Comparison of ENCODE assay signal across 22 cellular contexts in genomic region chr19:35195822-35196221, GRCh38. TPM values are rescaled to one million over a fixed set of nuclear protein-coding genes. Genes with fewer than 3 reads are reported as not detected.
DNase-seq lines count a peak whose midpoint lies in the region; ATAC-seq, FAIRE-seq and TF ChIP-seq lines count a peak whose summit lies in the region.
"Had no signal": no experiment of that assay in that cellular context is flagged by ENCODE, and none has a peak within 500 bp of the region (broad histone marks: within the 10 kb centered on the region; RNA-seq: fewer than 3 reads in every experiment).

No MANE protein-coding gene starts in this region.

- H3K36me3 ChIP-seq in GM12878 (ENCODE audit: control insufficient read depth in 2 of 2, insufficient read depth in 2 of 2, low read length in 1 of 2) = no peaks in the 10 kb centered on the region
- H3K36me3 ChIP-seq in mesenchymal stem cell (ENCODE audit: control insufficient read depth in 1 of 2, insufficient read depth in 2 of 2, low read depth in 1 of 2, low read length in 2 of 2) = no peaks in the 10 kb centered on the region
- H3K36me3 ChIP-seq: BLaER1 treated with 17β-estradiol and CSF1 and Interleukin-3, amounts not matched to agents 10 nM and 100 nM; SJSA1; transverse colon had no signal

- no peak overlapping the region for H3K4me2 ChIP-seq in GM12878 (ENCODE audit: control insufficient read depth, insufficient read depth)
- H3K4me2 ChIP-seq in mesenchymal stem cell (ENCODE audit: low read length, poor library complexity, severe bottlenecking) = no peak overlapping the region
- H3K4me2 ChIP-seq: BLaER1 treated with 17β-estradiol and CSF1 and Interleukin-3, amounts not matched to agents 10 nM and 100 nM had no signal

- H2AK5ac ChIP-seq in mesenchymal stem cell (ENCODE audit: low read length, severe bottlenecking) = no peak overlapping the region

- H2AFZ ChIP-seq in GM12878 (ENCODE audit: control insufficient read depth, low read depth, low read length) (no peak overlapping the region), mesenchymal stem cell (ENCODE audit: low read depth, low read length) (no peak overlapping the region)

- SMC1A ChIA-PET in GM12878 (lab: Charles Lee; ENCODE audit: uncharacterized antibody, unreplicated experiment) = interaction anchor here (1.0 to 1.2 kb wide), 2 partner anchors 14 to 48 kb away, joined by 3 to 4 read pairs; no protein-coding TSS in a partner anchor

- no peak overlapping the region for H2BK15ac ChIP-seq in mesenchymal stem cell (ENCODE audit: low read depth, poor library complexity, severe bottlenecking)

- FAIRE-seq in GM12878 (lab: Jason Lieb, UNC) = no peak
- FAIRE-seq: HTR-8/SVneo had no signal

- POLR2A ChIA-PET in GM12878 (lab: Charles Lee) = no interaction called here

- no peaks in the 10 kb centered on the region for H3K79me2 ChIP-seq in GM12878 (ENCODE audit: control insufficient read depth, insufficient read depth, low read length)

- RAD21 ChIA-PET in GM12878 (lab: Charles Lee; ENCODE audit: unreplicated experiment) = no interaction called here

- no peak overlapping the region for H4K91ac ChIP-seq in mesenchymal stem cell (ENCODE audit: low read length)

- H2BK120ac ChIP-seq in mesenchymal stem cell (ENCODE audit: low read depth, low read length) = no peak overlapping the region

- WGBS in GM12878 (ENCODE audit: insufficient coverage, insufficient replicate concordance, low lambda C conversion rate, missing lambda C conversion rate) = 92% methylated on average over 2 of the region's 2 CpGs
- 87% methylated on average over 1 of the region's 2 CpGs for WGBS in mesenchymal stem cell

- DNase-seq in ELR (ENCODE audit: low read depth) (peak; percentile 34), GM12878 (ENCODE audit: low read depth, low spot score) (peak; percentile 30), mesenchymal stem cell (no peak), COLO829 (ENCODE audit: low spot score) (no peak), medulla oblongata (ENCODE audit: extremely low spot score) (no peak)
- DNase-seq: activated effector memory CD4-positive, alpha-beta T cell treated with Interleukin-2 at 50 U/mL for 16 hours; anterior cingulate cortex; DMS 273 treated with DMSO at 0.1 percent for 48 hours; effector CD4-positive, alpha-beta T cell; left colon; mucosa of descending colon; NCI-H1417 treated with DMSO at 0.1 percent for 48 hours; NCI-H2171 treated with DMSO at 0.1 percent for 48 hours; NCI-H774; retina; stimulated activated CD4-positive, alpha-beta T cell treated with anti-CD3 and anti-CD28 coated beads, Interleukin-15, amount 100 ng/mL, for 24 hours; stimulated activated naive CD8-positive, alpha-beta T cell treated with anti-CD3 and anti-CD28 coated beads, Interleukin-15, Interleukin-2, amounts not matched to agents 100 U/mL and 50 U/mL, for 24 hours; transverse colon had no signal

- no peak for TF ChIP-seq RAD21 in GM12878 (IDR thresholded peaks at IDR 0.05; ENCODE audit: insufficient read depth, low read depth, low read length)

- H3K79me1 ChIP-seq in mesenchymal stem cell (replicated peaks; ENCODE audit: low read length, poor library complexity, severe bottlenecking) = no peaks in the 10 kb centered on the region

- no peak for TF ChIP-seq POLR2A in GM12878 (IDR thresholded peaks at IDR 0.05; ENCODE audit: low read depth, low read length)

- BruUV-seq in GM12878 (replicated peaks; lab: Mats Ljungman, UMichigan) = no TSS peak

- H3K27ac ChIP-seq in GM12878 (ENCODE audit: control insufficient read depth, insufficient read depth) = no peak overlapping the region
- H3K27ac ChIP-seq in mesenchymal stem cell (ENCODE audit: low read length, poor library complexity, severe bottlenecking) = no peak overlapping the region
- H3K27ac ChIP-seq: BLaER1 treated with 17β-estradiol and CSF1 and Interleukin-3, amounts not matched to agents 10 nM and 100 nM; SJSA1; transverse colon had no signal

- H3K9me3 ChIP-seq in GM12878 (replicated peaks; ENCODE audit: control insufficient read depth, insufficient read depth, low read length) (no peaks in the 10 kb centered on the region; the same call in 2 of the 3 replicates), mesenchymal stem cell (ENCODE audit: control insufficient read depth, low read length) (no peaks in the 10 kb centered on the region)
- H3K9me3 ChIP-seq: mucosa of descending colon, SJSA1, transverse colon had no signal

- H2BK5ac ChIP-seq in mesenchymal stem cell (ENCODE audit: low read depth, low read length, poor library complexity, severe bottlenecking) = no peak overlapping the region

- H3K9ac ChIP-seq in GM12878 (ENCODE audit: control insufficient read depth, insufficient read depth, low read length) = no peak overlapping the region
- H3K9ac ChIP-seq in mesenchymal stem cell (ENCODE audit: low read length) = peak overlapping the region; percentile 54
- H3K9ac ChIP-seq: BLaER1 treated with 17β-estradiol and CSF1 and Interleukin-3, amounts not matched to agents 10 nM and 100 nM had no signal

- no peak overlapping the region for H3K23ac ChIP-seq in mesenchymal stem cell (ENCODE audit: low read length in 2 of 2)

- H3K4me3 ChIP-seq in GM12878 (no peak overlapping the region), mesenchymal stem cell (ENCODE audit: insufficient read depth in 1 of 2, low read depth in 1 of 2, low read length in 2 of 2) (peak overlapping the region in 1 of 2 experiments; percentile 4)
- H3K4me3 ChIP-seq: BLaER1 treated with 17β-estradiol and CSF1 and Interleukin-3, amounts not matched to agents 10 nM and 100 nM; mucosa of descending colon; SJSA1; transverse colon had no signal

- no peak overlapping the region for H3K18ac ChIP-seq in mesenchymal stem cell (ENCODE audit: low read depth in 1 of 2, low read length in 2 of 2)

- H4K20me1 ChIP-seq in GM12878 (ENCODE audit: control insufficient read depth, insufficient read depth) = no peaks in the 10 kb centered on the region
- H4K20me1 ChIP-seq: BLaER1 treated with 17β-estradiol and CSF1 and Interleukin-3, amounts not matched to agents 10 nM and 100 nM had no signal

- H3K4ac ChIP-seq in mesenchymal stem cell (ENCODE audit: low read depth in 1 of 2, low read length in 2 of 2) = no peak overlapping the region

- in situ Hi-C loops in GM12878 (cut with MboI) = no loop called here

- no peak for TF ChIP-seq EP300 in GM12878 (IDR thresholded peaks at IDR 0.05; ENCODE audit: borderline replicate concordance in 1 of 2, control insufficient read depth in 1 of 2, low read depth in 2 of 2, low read length in 2 of 2)

- no peak overlapping the region for H4K8ac ChIP-seq in mesenchymal stem cell (ENCODE audit: low read length)

- CTCF ChIA-PET in GM12878 (lab: Yijun Ruan, JAX) = no interaction called here

- H3K4me1 ChIP-seq in GM12878 (ENCODE audit: control insufficient read depth, insufficient read depth, low read length) (no peaks in the 10 kb centered on the region), mesenchymal stem cell (ENCODE audit: control insufficient read depth, insufficient read depth, low read depth, low read length) (no peaks in the 10 kb centered on the region)
- H3K4me1 ChIP-seq: SJSA1, transverse colon had no signal

- ATAC-seq in GM12878 (peak; percentile 84), GM18861 (IDR thresholded peaks at IDR 0.05; ENCODE audit: unreplicated experiment) (no peak)
- ATAC-seq: left colon; mucosa of descending colon; stimulated activated naive CD8-positive, alpha-beta T cell treated with anti-CD3 and anti-CD28 coated beads, Interleukin-15, Interleukin-2, amounts not matched to agents 100 U/mL and 50 U/mL, for 24 hours had no signal

- no peaks in the 10 kb centered on the region; a peak in 2 of 4 replicates for H3K27me3 ChIP-seq in GM12878 (replicated peaks in 1 of 2; ENCODE audit: control insufficient read depth in 2 of 2, insufficient read depth in 2 of 2, low read length in 1 of 2)
- peaks cover 14 to 23% of the 10 kb centered on the region in 2 experiments for H3K27me3 ChIP-seq in mesenchymal stem cell (ENCODE audit: control insufficient read depth in 1 of 2, insufficient read depth in 1 of 2, low read length in 2 of 2)
- H3K27me3 ChIP-seq: BLaER1 treated with 17β-estradiol and CSF1 and Interleukin-3, amounts not matched to agents 10 nM and 100 nM had no signal

- no peak overlapping the region for H3K14ac ChIP-seq in mesenchymal stem cell (ENCODE audit: low read length in 2 of 2)

- TF ChIP-seq CTCF in GM12878 (IDR thresholded peaks at IDR 0.05 in 2 of 3, conservative IDR thresholded peaks at IDR 0.05 in 1 of 3; ENCODE audit: control insufficient read depth in 2 of 3, extremely low read depth in 1 of 3, insufficient read depth in 1 of 3, low read depth in 3 of 3, low read length in 3 of 3) = no peak

- intact Hi-C loops in GM12878 (cut with micrococcal nuclease; ENCODE audit: unreplicated experiment) = no loop called here

- H2BK12ac ChIP-seq in mesenchymal stem cell (ENCODE audit: low read length in 2 of 2) = no peak overlapping the region

RNA-seq across cellular contexts. Expression of gene FAM187B, which starts 32.7 kb away (rescaled TPM):
- total RNA-seq in GM12878 (2013; cell fraction: nucleolus; rRNA removed) = not detected in 2 replicates
- total RNA-seq in GM12878 (2014; rRNA removed) (not detected in 2 replicates), GM12878 (2014; rRNA removed; fragmentation: Illumina TruSeq; extraction: Trizol) (not detected in 2 replicates), GM12878 (2021) (not detected in 2 replicates)
- polyA plus RNA-seq in GM12878 (2011; ENCODE audit: low read depth) = not detected
- polyA plus RNA-seq in GM12878 (2011; rRNA removed) (0.05 TPM in 1 of 2 replicates, not detected in the other), GM12878 (2014; fragmentation: Illumina TruSeq; extraction: Trizol) (not detected in 2 replicates), GM12878 (2014; fragmentation: Nextera tagmentation; extraction: Ambion mirVana) (not detected), GM12878 (2014; rRNA removed) (not detected in 2 replicates), GM12878 (2016; fragmentation: Nextera tagmentation; extraction: Ambion mirVana) (not detected)
- polyA plus RNA-seq in GM12878 (2011; cell fraction: cytosol; rRNA removed) = not detected in 2 replicates
- polyA plus RNA-seq in GM12878 (2011; cell fraction: nucleus; rRNA removed) = not detected in 2 replicates
- polyA plus RNA-seq in GM12878 (2012) = not detected in 2 replicates
- polyA minus RNA-seq in GM12878 (2011; rRNA and poly(A)+ RNA removed) = not detected in 2 replicates
- not detected in 2 replicates for polyA minus RNA-seq in GM12878 (2011; cell fraction: cytosol; rRNA and poly(A)+ RNA removed)
- not detected in 2 replicates for polyA minus RNA-seq in GM12878 (2011; cell fraction: nucleus; rRNA and poly(A)+ RNA removed)
- polyA plus RNA-seq in mesenchymal stem cell (2013, experiment 1 of 2) = not detected
- not detected for polyA plus RNA-seq in mesenchymal stem cell (2013, experiment 2 of 2)
- total RNA-seq: left colon, mucosa of descending colon, SJSA1, transverse colon had no signal

RNA-seq across cellular contexts. Expression of gene FXYD5, which starts 41.3 kb away (rescaled TPM):
- total RNA-seq in GM12878 (2013; cell fraction: nucleolus; rRNA removed) = 52.2 and 59.7 TPM in 2 replicates
- total RNA-seq in GM12878 (2014; rRNA removed) (87.9 and 98.5 TPM in 2 replicates), GM12878 (2014; rRNA removed; fragmentation: Illumina TruSeq; extraction: Trizol) (81.3 and 93.1 TPM in 2 replicates), GM12878 (2021) (94.7 and 106 TPM in 2 replicates)
- polyA plus RNA-seq in GM12878 (2011; ENCODE audit: low read depth) = 80.1 TPM
- polyA plus RNA-seq in GM12878 (2011; rRNA removed) (46.4 and 82.4 TPM in 2 replicates), GM12878 (2014; fragmentation: Illumina TruSeq; extraction: Trizol) (117 and 159 TPM in 2 replicates), GM12878 (2014; fragmentation: Nextera tagmentation; extraction: Ambion mirVana) (10 to 100 TPM; 30.0 to 50.9 TPM), GM12878 (2014; rRNA removed) (63.2 and 73.1 TPM in 2 replicates), GM12878 (2016; fragmentation: Nextera tagmentation; extraction: Ambion mirVana) (100 to 1,000 TPM; 105 to 118 TPM)
- polyA plus RNA-seq in GM12878 (2011; cell fraction: cytosol; rRNA removed) = 211 and 223 TPM in 2 replicates
- polyA plus RNA-seq in GM12878 (2011; cell fraction: nucleus; rRNA removed) = 94.1 and 97.6 TPM in 2 replicates
- 141 and 168 TPM in 2 replicates for polyA plus RNA-seq in GM12878 (2012)
- 128 and 219 TPM in 2 replicates for polyA minus RNA-seq in GM12878 (2011; rRNA and poly(A)+ RNA removed)
- 99.8 and 105 TPM in 2 replicates for polyA minus RNA-seq in GM12878 (2011; cell fraction: cytosol; rRNA and poly(A)+ RNA removed)
- 31.8 and 51.6 TPM in 2 replicates for polyA minus RNA-seq in GM12878 (2011; cell fraction: nucleus; rRNA and poly(A)+ RNA removed)
- polyA plus RNA-seq in mesenchymal stem cell (2013, experiment 1 of 2) = 248 TPM
- polyA plus RNA-seq in mesenchymal stem cell (2013, experiment 2 of 2) = 237 TPM

RNA-seq across cellular contexts. Expression of gene FXYD7, which starts 52.8 kb away (rescaled TPM):
- not detected in 2 replicates for total RNA-seq in GM12878 (2013; cell fraction: nucleolus; rRNA removed)
- total RNA-seq in GM12878 (2014; rRNA removed) = not detected in 2 replicates
- not detected in 2 replicates for total RNA-seq in GM12878 (2014; rRNA removed; fragmentation: Illumina TruSeq; extraction: Trizol)
- 0.28 TPM in 1 of 2 replicates, not detected in the other for total RNA-seq in GM12878 (2021)
- not detected for polyA plus RNA-seq in GM12878 (2011; ENCODE audit: low read depth)
- polyA plus RNA-seq in GM12878 (2011; rRNA removed) = 0.07 and 0.12 TPM in 2 replicates
- polyA plus RNA-seq in GM12878 (2011; cell fraction: cytosol; rRNA removed) = 0.28 and 0.40 TPM in 2 replicates
- 0.53 and 0.67 TPM in 2 replicates for polyA plus RNA-seq in GM12878 (2011; cell fraction: nucleus; rRNA removed)
- 0.15 and 0.19 TPM in 2 replicates for polyA plus RNA-seq in GM12878 (2012)
- not detected in 2 replicates for polyA plus RNA-seq in GM12878 (2014; fragmentation: Illumina TruSeq; extraction: Trizol)
- under 1 TPM in 1 of 2 experiments, not detected in 1; 0.07 TPM for polyA plus RNA-seq in GM12878 (2014; fragmentation: Nextera tagmentation; extraction: Ambion mirVana)
- 0.37 TPM in 1 of 2 replicates, not detected in the other for polyA plus RNA-seq in GM12878 (2014; rRNA removed)
- not detected for polyA plus RNA-seq in GM12878 (2016; fragmentation: Nextera tagmentation; extraction: Ambion mirVana)
- polyA minus RNA-seq in GM12878 (2011; rRNA and poly(A)+ RNA removed) = not detected in 2 replicates
- not detected in 2 replicates for polyA minus RNA-seq in GM12878 (2011; cell fraction: cytosol; rRNA and poly(A)+ RNA removed)
- not detected in 2 replicates for polyA minus RNA-seq in GM12878 (2011; cell fraction: nucleus; rRNA and poly(A)+ RNA removed)
- 0.07 TPM for polyA plus RNA-seq in mesenchymal stem cell (2013, experiment 1 of 2)
- not detected for polyA plus RNA-seq in mesenchymal stem cell (2013, experiment 2 of 2)
- total RNA-seq: left colon, SJSA1, transverse colon had no signal

RNA-seq across cellular contexts. Expression of gene LSR, which starts 53.0 kb away (rescaled TPM):
- 33.1 and 34.6 TPM in 2 replicates for total RNA-seq in GM12878 (2013; cell fraction: nucleolus; rRNA removed)
- total RNA-seq in GM12878 (2014; rRNA removed) = 36.9 and 48.1 TPM in 2 replicates
- total RNA-seq in GM12878 (2014; rRNA removed; fragmentation: Illumina TruSeq; extraction: Trizol) = 7.5 and 14.4 TPM in 2 replicates
- 44.1 and 48.8 TPM in 2 replicates for total RNA-seq in GM12878 (2021)
- 7.4 TPM for polyA plus RNA-seq in GM12878 (2011; ENCODE audit: low read depth)
- 6.1 and 24.3 TPM in 2 replicates for polyA plus RNA-seq in GM12878 (2011; rRNA removed)
- polyA plus RNA-seq in GM12878 (2011; cell fraction: cytosol; rRNA removed) = 22.8 and 24.7 TPM in 2 replicates
- polyA plus RNA-seq in GM12878 (2011; cell fraction: nucleus; rRNA removed) = 64.4 and 68.8 TPM in 2 replicates
- 20.0 and 27.4 TPM in 2 replicates for polyA plus RNA-seq in GM12878 (2012)
- polyA plus RNA-seq in GM12878 (2014; fragmentation: Illumina TruSeq; extraction: Trizol) = 3.3 and 12.4 TPM in 2 replicates
- polyA plus RNA-seq in GM12878 (2014; fragmentation: Nextera tagmentation; extraction: Ambion mirVana) = under 1 TPM; 0.26 to 0.84 TPM
- polyA plus RNA-seq in GM12878 (2014; rRNA removed) = 28.3 and 37.6 TPM in 2 replicates
- 10 to 100 TPM; 35.7 to 53.9 TPM for polyA plus RNA-seq in GM12878 (2016; fragmentation: Nextera tagmentation; extraction: Ambion mirVana)
- 21.7 and 34.3 TPM in 2 replicates for polyA minus RNA-seq in GM12878 (2011; rRNA and poly(A)+ RNA removed)
- 35.6 and 45.4 TPM in 2 replicates for polyA minus RNA-seq in GM12878 (2011; cell fraction: cytosol; rRNA and poly(A)+ RNA removed)
- polyA minus RNA-seq in GM12878 (2011; cell fraction: nucleus; rRNA and poly(A)+ RNA removed) = 41.6 and 85.2 TPM in 2 replicates
- 0.52 TPM for polyA plus RNA-seq in mesenchymal stem cell (2013, experiment 1 of 2)
- polyA plus RNA-seq in mesenchymal stem cell (2013, experiment 2 of 2) = 0.53 TPM

RNA-seq across cellular contexts. Expression of gene FXYD1, which starts 57.2 kb away (rescaled TPM):
- not detected in 2 replicates for total RNA-seq in GM12878 (2013; cell fraction: nucleolus; rRNA removed)
- total RNA-seq in GM12878 (2014; rRNA removed) = 1.0 TPM in 1 of 2 replicates, not detected in the other
- total RNA-seq in GM12878 (2014; rRNA removed; fragmentation: Illumina TruSeq; extraction: Trizol) = not detected in 2 replicates
- total RNA-seq in GM12878 (2021) = 1.2 and 1.4 TPM in 2 replicates
- not detected for polyA plus RNA-seq in GM12878 (2011; ENCODE audit: low read depth)
- 0.29 and 0.54 TPM in 2 replicates for polyA plus RNA-seq in GM12878 (2011; rRNA removed)
- 0.21 and 0.75 TPM in 2 replicates for polyA plus RNA-seq in GM12878 (2011; cell fraction: cytosol; rRNA removed)
- polyA plus RNA-seq in GM12878 (2011; cell fraction: nucleus; rRNA removed) = 0.82 and 1.0 TPM in 2 replicates
- 0.29 and 0.37 TPM in 2 replicates for polyA plus RNA-seq in GM12878 (2012)
- polyA plus RNA-seq in GM12878 (2014; fragmentation: Illumina TruSeq; extraction: Trizol) = 0.34 TPM in 1 of 2 replicates, not detected in the other
- polyA plus RNA-seq in GM12878 (2014; fragmentation: Nextera tagmentation; extraction: Ambion mirVana) = not detected
- polyA plus RNA-seq in GM12878 (2014; rRNA removed) = 0.14 and 0.37 TPM in 2 replicates
- polyA plus RNA-seq in GM12878 (2016; fragmentation: Nextera tagmentation; extraction: Ambion mirVana) = under 1 TPM in 1 of 2 experiments, not detected in 1; 0.44 TPM
- polyA minus RNA-seq in GM12878 (2011; rRNA and poly(A)+ RNA removed) = 0.62 TPM in 1 of 2 replicates, not detected in the other
- not detected in 2 replicates for polyA minus RNA-seq in GM12878 (2011; cell fraction: cytosol; rRNA and poly(A)+ RNA removed)
- polyA minus RNA-seq in GM12878 (2011; cell fraction: nucleus; rRNA and poly(A)+ RNA removed) = not detected in 2 replicates
- polyA plus RNA-seq in mesenchymal stem cell (2013, experiment 1 of 2) = 0.33 TPM
- 0.33 TPM for polyA plus RNA-seq in mesenchymal stem cell (2013, experiment 2 of 2)
- total RNA-seq: SJSA1 had no signal

Comparison
In these comparisons a context has a peak if more than half of its experiments do, and no peak if none do; other contexts are left out.
1. DNase-seq: peak in ELR (single experiment) and GM12878 (single experiment); none in mesenchymal stem cell (single experiment), COLO829 (single experiment) and medulla oblongata (single experiment).